Comparison of ENCODE assay signal across 9 cellular contexts in genomic region chr20:18628330-18628941, GRCh38. TPM values are rescaled to one million over a fixed set of nuclear protein-coding genes. Genes with fewer than 3 reads are reported as not detected.
DNase-seq lines count a peak whose midpoint lies in the region; ATAC-seq and TF ChIP-seq lines count a peak whose summit lies in the region.
"Had no signal": no experiment of that assay in that cellular context is flagged by ENCODE, and none has a peak within 500 bp of the region (broad histone marks: within the 10 kb centered on the region; RNA-seq: fewer than 3 reads in every experiment).

No MANE protein-coding gene starts in this region.

- H3K79me2 ChIP-seq in MM.1S (ENCODE audit: low read length): no peaks in the 10 kb centered on the region
- H3K79me2 ChIP-seq in trophoblast cell (ENCODE audit: control insufficient read depth, insufficient read depth, low read length, poor library complexity): no peaks in the 10 kb centered on the region

- ATAC-seq in GM19328 (IDR thresholded peaks at IDR 0.05; ENCODE audit: unreplicated experiment): no peak
- no peak for ATAC-seq in GM21723 (IDR thresholded peaks at IDR 0.05; ENCODE audit: unreplicated experiment)

- TF ChIP-seq CTCF in MM.1S (IDR thresholded peaks at IDR 0.05; ENCODE audit: low read length) (peak; percentile 70), dorsolateral prefrontal cortex (IDR thresholded peaks at IDR 0.05 in 54 of 56, conservative IDR thresholded peaks at IDR 0.05 in 2 of 56; ENCODE audit: low read depth in 1 of 56, partially characterized antibody in 56 of 56) (peak in 44 of 56 donors; percentile 4 to 58 (median 39))

- no peaks in the 10 kb centered on the region for H3K79me1 ChIP-seq in trophoblast cell (ENCODE audit: low read length)

- H4K20me1 ChIP-seq in MM.1S (ENCODE audit: insufficient read depth, low read length): no peaks in the 10 kb centered on the region

- no peak overlapping the region for H3K18ac ChIP-seq in trophoblast cell (ENCODE audit: low read length)

- H3K36me3 ChIP-seq in MM.1S (replicated peaks; ENCODE audit: insufficient read depth, low read length) (no peaks in the 10 kb centered on the region), trophoblast cell (ENCODE audit: control insufficient read depth in 1 of 2, insufficient read depth in 2 of 2, low read length in 2 of 2) (no peaks in the 10 kb centered on the region)

- no peak overlapping the region for H3K27ac ChIP-seq in MM.1S (ENCODE audit: low read length)
- H3K27ac ChIP-seq in dorsolateral prefrontal cortex: no peak overlapping the region
- H3K27ac ChIP-seq in trophoblast cell (ENCODE audit: low read depth, low read length): no peak overlapping the region

- H3F3A ChIP-seq in MM.1S (ENCODE audit: insufficient read depth, low read length): no peaks in the 10 kb centered on the region

- H4K8ac ChIP-seq in trophoblast cell (ENCODE audit: low read depth, low read length): no peak overlapping the region

- no peak overlapping the region for H3K4ac ChIP-seq in trophoblast cell (ENCODE audit: low read depth, low read length)

- no peak overlapping the region for H3K4me3 ChIP-seq in MM.1S (ENCODE audit: low read length)
- no peak overlapping the region for H3K4me3 ChIP-seq in dorsolateral prefrontal cortex
- H3K4me3 ChIP-seq in trophoblast cell (ENCODE audit: low read depth, low read length): no peak overlapping the region

- no peak overlapping the region for H3K9ac ChIP-seq in MM.1S (ENCODE audit: low read length)
- no peak overlapping the region for H3K9ac ChIP-seq in trophoblast cell (ENCODE audit: low read length)

- no CpG with 5 or more reads among the region's 12 CpGs for WGBS in trophoblast cell (ENCODE audit: extremely low coverage, insufficient coverage, insufficient read length)

- no peak overlapping the region for H2AFZ ChIP-seq in MM.1S (ENCODE audit: low read length)
- no peak overlapping the region for H2AFZ ChIP-seq in trophoblast cell (ENCODE audit: insufficient read depth, low read length, poor library complexity)

- H2BK120ac ChIP-seq in trophoblast cell (ENCODE audit: insufficient read depth, low read length, poor library complexity): no peak overlapping the region

- H2AK5ac ChIP-seq in trophoblast cell (ENCODE audit: low read length): no peak overlapping the region

- H3K23ac ChIP-seq in trophoblast cell (ENCODE audit: low read length): no peak overlapping the region

- H3K9me3 ChIP-seq in MM.1S (replicated peaks; ENCODE audit: insufficient read depth, low read length): no peaks in the 10 kb centered on the region
- H3K9me3 ChIP-seq in trophoblast cell (ENCODE audit: insufficient read depth, low read depth, low read length): no peaks in the 10 kb centered on the region

- DNase-seq in NCI-H2029 (lab: John Stamatoyannopoulos, UW): peak; percentile 9
- no peak for DNase-seq in NCI-H2029 treated with DMSO at 0.1 percent for 48 hours (lab: John Stamatoyannopoulos, UW)
- DNase-seq in MM.1S: no peak
- DNase-seq in dorsolateral prefrontal cortex: peak in 2 of 10 donors; percentile 30 to 52
- peak; percentile 38 to 62 for DNase-seq in trophoblast cell
- DNase-seq in NCI-H1694 (lab: John Stamatoyannopoulos, UW): no peak
- DNase-seq: NCI-H187 had no signal

- H3K9me2 ChIP-seq in MM.1S (replicated peaks; ENCODE audit: insufficient read depth, low read length): no peaks in the 10 kb centered on the region

- intact Hi-C loops in dorsolateral prefrontal cortex (cut with DNase I): loop anchor here in 1 of 2 donors (5.0 kb wide), 1 partner anchor 1034 kb away; no protein-coding TSS in a partner anchor

- H3K14ac ChIP-seq in trophoblast cell (ENCODE audit: low read length): no peak overlapping the region

- no peak overlapping the region for H4K12ac ChIP-seq in trophoblast cell (ENCODE audit: low read depth, low read length)

- H3K4me2 ChIP-seq in MM.1S (ENCODE audit: low read depth, low read length) (no peak overlapping the region), trophoblast cell (ENCODE audit: low read length) (no peak overlapping the region)

- H2BK12ac ChIP-seq in trophoblast cell (ENCODE audit: low read length): no peak overlapping the region

- H3K4me1 ChIP-seq in MM.1S (ENCODE audit: low read length) (no peaks in the 10 kb centered on the region), trophoblast cell (ENCODE audit: control insufficient read depth in 1 of 2, insufficient read depth in 2 of 2, low read length in 2 of 2) (no peaks in the 10 kb centered on the region)

- H3K27me3 ChIP-seq in MM.1S (replicated peaks; ENCODE audit: insufficient read depth, low read length) (no peaks in the 10 kb centered on the region), dorsolateral prefrontal cortex (no peaks in the 10 kb centered on the region), trophoblast cell (ENCODE audit: insufficient read depth, low read length) (no peaks in the 10 kb centered on the region)

- H4K91ac ChIP-seq in trophoblast cell (ENCODE audit: low read depth, low read length): no peak overlapping the region

- H2BK5ac ChIP-seq in trophoblast cell (ENCODE audit: low read depth, low read length, poor library complexity): no peak overlapping the region

RNA-seq across cellular contexts. Expression of gene DTD1, which starts 40.6 kb away (rescaled TPM):
- 10 to 100 TPM; 17.6 to 55.0 (median 34.0) TPM for total RNA-seq in dorsolateral prefrontal cortex
- 12.7 TPM in 2 replicates for polyA plus RNA-seq in trophoblast cell (2013)

Comparison
In these comparisons a context has a peak if more than half of its experiments do, and no peak if none do; other contexts are left out.
1. DNase-seq: peak in NCI-H2029 (single experiment) and trophoblast cell (2 of 2); none in NCI-H2029 treated with DMSO at 0.1 percent for 48 hours (single experiment), MM.1S (single experiment) and NCI-H1694 (single experiment).